24 cellular contexts compared by ENCODE assay signal in the genomic region with DNA sequence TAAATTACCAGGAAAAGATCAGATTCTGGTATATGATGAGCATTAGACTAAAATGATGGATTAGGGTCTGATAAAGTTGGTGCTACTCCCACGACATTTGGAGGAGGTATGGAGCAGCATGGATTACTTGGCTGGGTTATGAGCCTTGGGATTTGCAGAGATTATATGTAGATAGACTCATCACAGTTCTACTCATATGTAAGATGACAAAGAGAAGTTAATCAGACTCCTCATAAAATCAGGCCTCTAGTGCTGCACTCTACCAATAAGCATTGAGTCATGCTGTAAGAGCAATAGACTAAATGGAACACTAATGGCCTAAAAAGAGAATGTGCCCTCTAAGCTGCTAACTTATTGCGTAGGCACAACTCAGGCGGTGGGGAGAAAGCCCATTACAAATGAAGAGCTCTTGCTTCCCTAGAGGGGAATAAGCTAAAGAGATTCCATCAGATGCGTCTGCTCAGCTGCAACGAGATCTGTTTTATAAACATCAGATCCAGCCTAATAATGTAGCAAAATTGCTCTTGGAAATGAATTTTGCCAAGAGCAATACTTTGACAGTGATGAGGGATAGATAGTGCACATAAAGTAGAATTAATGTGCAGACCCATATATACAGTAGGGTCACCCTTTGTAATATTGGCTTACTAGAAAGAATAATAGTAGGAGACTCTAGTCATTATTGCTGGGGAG.
"Had no signal": no experiment of that assay in that cellular context is flagged by ENCODE, and none has a peak within 500 bp of the region (broad histone marks: within the 10 kb centered on the region; RNA-seq: fewer than 3 reads in every experiment).

No MANE protein-coding gene starts in this region.

- DNase-seq: activated B cell treated with CpG ODN at 0.5 μM for 24 hours; activated CD4-positive, alpha-beta memory T cell treated with anti-CD3 and anti-CD28 coated beads, Interleukin-2, amount 10 ng/mL, durations not matched to agents 7 days and 5 days; activated CD4-positive, alpha-beta T cell treated with anti-CD3 and anti-CD28 coated beads for 4 hours; activated CD8-positive, alpha-beta memory T cell treated with anti-CD3 and anti-CD28 coated beads, Interleukin-2, amount 10 ng/mL, durations not matched to agents 7 days and 5 days; activated effector memory CD4-positive, alpha-beta T cell treated with anti-CD3 and anti-CD28 coated beads, Interleukin-2, amount 50 U/mL, for 16 hours; activated T-cell treated with anti-CD3 and anti-CD28 coated beads, Interleukin-2, amount 50 U/mL, for 1 hour; adrenal gland; dorsolateral prefrontal cortex; endodermal cell; gastrocnemius medialis; kidney glomerular epithelial cell; left ventricle myocardium superior; mucosa of descending colon; naive B cell; ovary; stimulated activated CD4-positive, alpha-beta T cell treated with anti-CD3 and anti-CD28 coated beads, Interleukin-12 subunit alpha, Interleukin-12 subunit beta, amount 100 ng/mL, for 4 hours; stimulated activated CD4-positive, alpha-beta T cell treated with anti-CD3 and anti-CD28 coated beads, Interleukin-1b, Interleukin-23, amount 100 ng/mL, for 48 hours; stimulated activated naive CD8-positive, alpha-beta T cell treated with anti-CD3 and anti-CD28 coated beads, Interleukin-15, Interleukin-2, amounts not matched to agents 100 U/mL and 50 U/mL, for 24 hours; T-cell; trophoblast cell had no signal

- H2AFZ ChIP-seq: neural progenitor cell had no signal

- H3K27ac Mint-ChIP-seq: activated B cell treated with CpG ODN at 0.5 μM for 24 hours; activated CD4-positive, alpha-beta memory T cell treated with anti-CD3 and anti-CD28 coated beads, Interleukin-2, amount 10 ng/mL, durations not matched to agents 7 days and 5 days; activated CD8-positive, alpha-beta memory T cell treated with anti-CD3 and anti-CD28 coated beads, Interleukin-2, amount 10 ng/mL, durations not matched to agents 7 days and 5 days; activated naive CD4-positive, alpha-beta T cell treated with anti-CD3 and anti-CD28 coated beads, Interleukin-2, amount 50 U/mL, for 24 hours; endodermal cell; neural progenitor cell; T-cell had no signal

- ATAC-seq: activated CD8-positive, alpha-beta memory T cell treated with anti-CD3 and anti-CD28 coated beads, Interleukin-2, amount 10 ng/mL, durations not matched to agents 7 days and 5 days; gastrocnemius medialis; left ventricle myocardium superior; mucosa of descending colon; stimulated activated naive CD8-positive, alpha-beta T cell treated with anti-CD3 and anti-CD28 coated beads, Interleukin-15, Interleukin-2, amounts not matched to agents 100 U/mL and 50 U/mL, for 24 hours; T-cell had no signal

- H3K9ac ChIP-seq: neural progenitor cell had no signal

- H3K4me3 Mint-ChIP-seq: activated B cell treated with CpG ODN at 0.5 μM for 24 hours; activated CD4-positive, alpha-beta memory T cell treated with anti-CD3 and anti-CD28 coated beads, Interleukin-2, amount 10 ng/mL, durations not matched to agents 7 days and 5 days; activated CD8-positive, alpha-beta memory T cell treated with anti-CD3 and anti-CD28 coated beads, Interleukin-2, amount 10 ng/mL, durations not matched to agents 7 days and 5 days; activated naive CD4-positive, alpha-beta T cell treated with anti-CD3 and anti-CD28 coated beads, Interleukin-2, amount 50 U/mL, for 24 hours; endodermal cell; naive B cell; neural progenitor cell; T-cell had no signal

- H3K4me2 ChIP-seq: neural progenitor cell had no signal

- H3K4me1 Mint-ChIP-seq: activated B cell treated with CpG ODN at 0.5 μM for 24 hours; activated CD4-positive, alpha-beta memory T cell treated with anti-CD3 and anti-CD28 coated beads, Interleukin-2, amount 10 ng/mL, durations not matched to agents 7 days and 5 days; activated CD8-positive, alpha-beta memory T cell treated with anti-CD3 and anti-CD28 coated beads, Interleukin-2, amount 10 ng/mL, durations not matched to agents 7 days and 5 days; activated naive CD4-positive, alpha-beta T cell treated with anti-CD3 and anti-CD28 coated beads, Interleukin-2, amount 50 U/mL, for 24 hours; endodermal cell; naive B cell; neural progenitor cell; T-cell had no signal

- H3K9me3 ChIP-seq: adrenal gland, gastrocnemius medialis, mucosa of descending colon, ovary, vagina had no signal

- H3K9me3 Mint-ChIP-seq: activated B cell treated with CpG ODN at 0.5 μM for 24 hours; activated CD4-positive, alpha-beta memory T cell treated with anti-CD3 and anti-CD28 coated beads, Interleukin-2, amount 10 ng/mL, durations not matched to agents 7 days and 5 days; activated naive CD4-positive, alpha-beta T cell treated with anti-CD3 and anti-CD28 coated beads, Interleukin-2, amount 50 U/mL, for 24 hours; endodermal cell; naive B cell; neural progenitor cell; T-cell had no signal

- H3K27me3 Mint-ChIP-seq: activated B cell treated with CpG ODN at 0.5 μM for 24 hours; activated CD4-positive, alpha-beta memory T cell treated with anti-CD3 and anti-CD28 coated beads, Interleukin-2, amount 10 ng/mL, durations not matched to agents 7 days and 5 days; activated CD8-positive, alpha-beta memory T cell treated with anti-CD3 and anti-CD28 coated beads, Interleukin-2, amount 10 ng/mL, durations not matched to agents 7 days and 5 days; activated naive CD4-positive, alpha-beta T cell treated with anti-CD3 and anti-CD28 coated beads, Interleukin-2, amount 50 U/mL, for 24 hours; naive B cell; T-cell had no signal

- H3K4me1 ChIP-seq: adrenal gland, gastrocnemius medialis, neural progenitor cell, vagina had no signal

- H3K36me3 ChIP-seq: ovary had no signal

- H3K4me3 ChIP-seq: adrenal gland, dorsolateral prefrontal cortex, gastrocnemius medialis, mucosa of descending colon, neural progenitor cell, ovary, vagina had no signal

- H3K27ac ChIP-seq: adrenal gland, epithelial cell of prostate, gastrocnemius medialis, neural progenitor cell, ovary, vagina had no signal

- H3K27me3 ChIP-seq: adrenal gland, dorsolateral prefrontal cortex, gastrocnemius medialis, neural progenitor cell, ovary, vagina had no signal

- H3K36me3 Mint-ChIP-seq: naive B cell had no signal
